In genomic region chr12:95712269-95712668, GRCh38 we compare ENCODE assay signal across 32 cellular contexts.
"Had no signal": no experiment of that assay in that cellular context is flagged by ENCODE, and none has a peak within 500 bp of the region (broad histone marks: within the 10 kb centered on the region; RNA-seq: fewer than 3 reads in every experiment).

No MANE protein-coding gene starts in this region.

- ATAC-seq: naive thymus-derived CD8-positive, alpha-beta T cell; natural killer cell treated with Interleukin-12 subunit alpha and Interleukin-12 subunit beta and Interleukin-15 and Interleukin-18, amount 100 ng/mL, for 72 hours; psoas muscle; right cardiac atrium; sciatic nerve; stimulated activated effector memory CD8-positive, alpha-beta T cell treated with anti-CD3 and anti-CD28 coated beads, Interleukin-12 subunit alpha, Interleukin-12 subunit beta, amount 100 ng/mL, for 72 hours; stimulated activated naive B cell treated with anti-CD40 and anti-IgM and Interleukin-4, amounts not matched to agents 10 μg/mL and 1 μg/mL and 100 μg/mL, for 72 hours had no signal

- H3K79me2 ChIP-seq: parathyroid adenoma had no signal

- H3K27ac ChIP-seq: neutrophil, ovary, parathyroid adenoma, psoas muscle, skin epidermis, stomach, thoracic aorta, thyroid gland, tibial nerve, upper lobe of left lung, vagina had no signal

- H3K27ac Mint-ChIP-seq: naive B cell; naive thymus-derived CD8-positive, alpha-beta T cell; natural killer cell treated with Interleukin-12 subunit alpha and Interleukin-12 subunit beta and Interleukin-15 and Interleukin-18, amount 100 ng/mL, for 72 hours; nephron progenitor cell; progenitor cell of endocrine pancreas; stimulated activated effector memory CD8-positive, alpha-beta T cell treated with anti-CD3 and anti-CD28 coated beads, Interleukin-12 subunit alpha, Interleukin-12 subunit beta, amount 100 ng/mL, for 72 hours; stimulated activated naive B cell treated with anti-CD40 and anti-IgM and Interleukin-4, amounts not matched to agents 10 μg/mL and 1 μg/mL and 100 μg/mL, for 72 hours; stimulated activated naive CD8-positive, alpha-beta T cell treated with anti-CD3 and anti-CD28 coated beads, Interleukin-15, Interleukin-2, amounts not matched to agents 100 ng/mL and 50 ng/mL, for 24 hours had no signal

- H3K9me3 Mint-ChIP-seq: naive B cell; naive thymus-derived CD8-positive, alpha-beta T cell; natural killer cell treated with Interleukin-12 subunit alpha and Interleukin-12 subunit beta and Interleukin-15 and Interleukin-18, amount 100 ng/mL, for 72 hours; nephron progenitor cell; neural crest cell; stimulated activated effector memory CD8-positive, alpha-beta T cell treated with anti-CD3 and anti-CD28 coated beads, Interleukin-12 subunit alpha, Interleukin-12 subunit beta, amount 100 ng/mL, for 72 hours; stimulated activated naive B cell treated with anti-CD40 and anti-IgM and Interleukin-4, amounts not matched to agents 10 μg/mL and 1 μg/mL and 100 μg/mL, for 72 hours; stimulated activated naive CD8-positive, alpha-beta T cell treated with anti-CD3 and anti-CD28 coated beads, Interleukin-15, Interleukin-2, amounts not matched to agents 100 ng/mL and 50 ng/mL, for 24 hours had no signal

- H3K36me3 Mint-ChIP-seq: naive B cell; naive thymus-derived CD8-positive, alpha-beta T cell; natural killer cell treated with Interleukin-12 subunit alpha and Interleukin-12 subunit beta and Interleukin-15 and Interleukin-18, amount 100 ng/mL, for 72 hours; stimulated activated effector memory CD8-positive, alpha-beta T cell treated with anti-CD3 and anti-CD28 coated beads, Interleukin-12 subunit alpha, Interleukin-12 subunit beta, amount 100 ng/mL, for 72 hours; stimulated activated naive B cell treated with anti-CD40 and anti-IgM and Interleukin-4, amounts not matched to agents 10 μg/mL and 1 μg/mL and 100 μg/mL, for 72 hours had no signal

- H3K4me3 Mint-ChIP-seq: naive B cell; naive thymus-derived CD8-positive, alpha-beta T cell; natural killer cell treated with Interleukin-12 subunit alpha and Interleukin-12 subunit beta and Interleukin-15 and Interleukin-18, amount 100 ng/mL, for 72 hours; nephron progenitor cell; neural crest cell; stimulated activated effector memory CD8-positive, alpha-beta T cell treated with anti-CD3 and anti-CD28 coated beads, Interleukin-12 subunit alpha, Interleukin-12 subunit beta, amount 100 ng/mL, for 72 hours; stimulated activated naive B cell treated with anti-CD40 and anti-IgM and Interleukin-4, amounts not matched to agents 10 μg/mL and 1 μg/mL and 100 μg/mL, for 72 hours; stimulated activated naive CD8-positive, alpha-beta T cell treated with anti-CD3 and anti-CD28 coated beads, Interleukin-15, Interleukin-2, amounts not matched to agents 100 ng/mL and 50 ng/mL, for 24 hours had no signal

- H3K4me2 ChIP-seq: smooth muscle cell had no signal

- H3K4me1 Mint-ChIP-seq: naive B cell; naive thymus-derived CD8-positive, alpha-beta T cell; nephron progenitor cell; neural crest cell; stimulated activated effector memory CD8-positive, alpha-beta T cell treated with anti-CD3 and anti-CD28 coated beads, Interleukin-12 subunit alpha, Interleukin-12 subunit beta, amount 100 ng/mL, for 72 hours; stimulated activated naive B cell treated with anti-CD40 and anti-IgM and Interleukin-4, amounts not matched to agents 10 μg/mL and 1 μg/mL and 100 μg/mL, for 72 hours had no signal

- H3K9me3 ChIP-seq: neutrophil, ovary, psoas muscle, stomach, thoracic aorta, thyroid gland, tibial nerve, upper lobe of left lung, vagina had no signal

- H2AFZ ChIP-seq: parathyroid adenoma had no signal

- H3K4me1 ChIP-seq: parathyroid adenoma, psoas muscle, thyroid gland, tibial nerve, vagina had no signal

- H3K27me3 ChIP-seq: neutrophil, ovary, stomach, thyroid gland, tibial nerve, upper lobe of left lung, vagina had no signal

- H3K4me3 ChIP-seq: ovary, psoas muscle, skin epidermis, smooth muscle cell, stomach, thoracic aorta, thyroid gland, tibial nerve, upper lobe of left lung, vagina had no signal

- H3K36me3 ChIP-seq: neutrophil, ovary, thyroid gland, tibial nerve, vagina had no signal

- DNase-seq: naive B cell; naive thymus-derived CD8-positive, alpha-beta T cell; nephron progenitor cell; nucleus accumbens; ovary; posterior cingulate gyrus; psoas muscle; right cardiac atrium; stimulated activated CD4-positive, alpha-beta T cell treated with anti-CD3 and anti-CD28 coated beads, Interleukin-15, amount 100 ng/mL, for 24 hours; stimulated activated CD4-positive, alpha-beta T cell treated with anti-CD3 and anti-CD28 coated beads, Interleukin-2, amount 100 ng/mL, for 24 hours; stimulated activated CD4-positive, alpha-beta T cell treated with anti-CD3 and anti-CD28 coated beads, Interleukin-2, amount 100 ng/mL, for 48 hours; stimulated activated CD4-positive, alpha-beta T cell treated with anti-CD3 and anti-CD28 coated beads, Interleukin-4, amount 100 ng/mL, for 24 hours; stimulated activated naive B cell treated with anti-CD40 and anti-IgM and Interleukin-4, amounts not matched to agents 10 μg/mL and 1 μg/mL and 100 μg/mL, for 72 hours; stimulated activated naive CD4-positive, alpha-beta T cell treated with Interleukin-2 at 50 U/mL for 16 hours; stomach; thyroid gland; trophoblast cell; upper lobe of left lung had no signal

- H3K9ac ChIP-seq: parathyroid adenoma had no signal

- FAIRE-seq: urothelium cell line had no signal
